Comparison of ENCODE assay signal across 39 cellular contexts in the genomic region with DNA sequence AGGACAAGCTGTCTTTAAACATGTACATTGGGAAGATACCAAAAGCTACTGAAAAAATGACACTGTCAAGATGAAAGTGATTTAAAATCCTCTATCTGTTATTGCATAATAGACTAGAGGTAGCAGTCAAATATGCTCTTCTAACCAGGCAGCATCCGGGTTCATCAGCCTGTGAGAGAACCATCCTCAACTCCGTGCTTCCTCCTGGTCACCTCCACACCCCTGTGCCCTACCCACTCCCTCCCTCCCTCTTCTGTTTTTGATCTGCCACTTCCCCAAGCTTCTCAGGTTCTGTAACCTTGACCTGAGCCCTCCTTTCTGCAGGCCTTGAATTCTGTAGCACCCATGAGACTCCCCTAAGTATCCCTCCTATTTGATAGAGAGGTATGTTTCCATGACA. TPM values are rescaled to one million over a fixed set of nuclear protein-coding genes. Genes with fewer than 3 reads are reported as not detected.
"Had no signal": no experiment of that assay in that cellular context is flagged by ENCODE, and none has a peak within 500 bp of the region (broad histone marks: within the 10 kb centered on the region; RNA-seq: fewer than 3 reads in every experiment).

No MANE protein-coding gene starts in this region.

- H3K27ac ChIP-seq: adrenal gland, ascending aorta, body of pancreas, brain microvascular endothelial cell, breast epithelium, cardiac muscle cell had no signal

- H3K36me3 ChIP-seq: adrenal gland, ascending aorta, brain microvascular endothelial cell, breast epithelium, cardiac muscle cell had no signal

- ATAC-seq: activated naive CD4-positive, alpha-beta T cell treated with anti-CD3 and anti-CD28 coated beads, Interleukin-2, amount 50 U/mL, for 72 hours; activated naive CD8-positive, alpha-beta T cell treated with anti-CD3 and anti-CD28 coated beads, Interleukin-2, amount 50 U/mL, for 24 hours; activated T-cell treated with anti-CD3 and anti-CD28 coated beads, Interleukin-2, amount 50 U/mL, for 4 hours; activated T-cell treated with anti-CD3 and anti-CD28 coated beads, Interleukin-2, amount 50 U/mL, for 72 hours; activated T-helper 17 cell treated with anti-CD3 and anti-CD28 coated beads, Interleukin-2, amount 50 U/mL, for 72 hours; body of pancreas had no signal

- H3K9me3 ChIP-seq: adrenal gland, ascending aorta, body of pancreas, breast epithelium had no signal

- H3K4me3 ChIP-seq: adrenal gland, ascending aorta, body of pancreas, breast epithelium, cardiac muscle cell had no signal

- H3K4me1 ChIP-seq: adrenal gland, ascending aorta, body of pancreas, breast epithelium had no signal

- FAIRE-seq: bronchial epithelial cell had no signal

- DNase-seq: activated effector memory CD4-positive, alpha-beta T cell treated with anti-CD3 and anti-CD28 coated beads, Interleukin-2, amount 50 U/mL, for 16 hours; activated effector memory CD4-positive, alpha-beta T cell treated with Interleukin-2 at 50 U/mL for 16 hours; activated gamma-delta T cell; activated gamma-delta T cell treated with Interleukin-2 at 50 U/mL for 16 hours; activated naive CD4-positive, alpha-beta T cell; activated naive CD4-positive, alpha-beta T cell treated with anti-CD3 and anti-CD28 coated beads for 36 hours; activated naive CD4-positive, alpha-beta T cell treated with anti-CD3 and anti-CD28 coated beads, Interleukin-2, amount 10 ng/mL, durations not matched to agents 7 days and 5 days; activated naive CD4-positive, alpha-beta T cell treated with anti-CD3 and anti-CD28 coated beads, Interleukin-2, amount 50 U/mL, for 16 hours; activated naive CD4-positive, alpha-beta T cell treated with Interleukin-2 at 50 U/mL for 16 hours; activated naive CD8-positive, alpha-beta T cell treated with anti-CD3 and anti-CD28 coated beads for 36 hours; activated naive CD8-positive, alpha-beta T cell treated with anti-CD3 and anti-CD28 coated beads, Interleukin-2, amount 10 ng/mL, durations not matched to agents 7 days and 5 days; activated naive CD8-positive, alpha-beta T cell treated with anti-CD3 and anti-CD28 coated beads, Interleukin-2, amount 50 U/mL, for 24 hours; activated T-cell treated with anti-CD3 and anti-CD28 coated beads for 4 hours; activated T-cell treated with anti-CD3 and anti-CD28 coated beads, Interleukin-2, amount 50 U/mL, for 1 hour; activated T-cell treated with anti-CD3 and anti-CD28 coated beads, Interleukin-2, amount 50 U/mL, for 24 hours; activated T-cell treated with anti-CD3 and anti-CD28 coated beads, Interleukin-2, amount 50 U/mL, for 4 hours; activated T-cell treated with anti-CD3 and anti-CD28 coated beads, Interleukin-2, amount 50 U/mL, for 48 hours; activated T-cell treated with anti-CD3 and anti-CD28 coated beads, Interleukin-2, amount 50 U/mL, for 72 hours; adrenal gland; amniotic stem cell; amygdala; anterior cingulate cortex; aorta; body of pancreas; brain microvascular endothelial cell; caudate nucleus; central memory CD4-positive, alpha-beta T cell; cerebellar nuclear complex had no signal

- H3K27me3 ChIP-seq: ascending aorta, body of pancreas, brain microvascular endothelial cell, cardiac muscle cell had no signal

RNA-seq across cellular contexts. Expression of a gene that starts 5.9 kb away (rescaled TPM):
- total RNA-seq: activated naive CD4-positive, alpha-beta T cell treated with anti-CD3 and anti-CD28 coated beads for 36 hours; activated naive CD4-positive, alpha-beta T cell treated with anti-CD3 and anti-CD28 coated beads, Interleukin-2, amount 50 U/mL, for 72 hours; activated naive CD8-positive, alpha-beta T cell treated with anti-CD3 and anti-CD28 coated beads for 36 hours; activated naive CD8-positive, alpha-beta T cell treated with anti-CD3 and anti-CD28 coated beads, Interleukin-2, amount 10 ng/mL, durations not matched to agents 7 days and 5 days; activated T-cell treated with anti-CD3 and anti-CD28 coated beads, Interleukin-2, amount 50 U/mL, for 4 hours; activated T-cell treated with anti-CD3 and anti-CD28 coated beads, Interleukin-2, amount 50 U/mL, for 72 hours; activated T-helper 1 cell treated with anti-CD3 and anti-CD28 coated beads, Interleukin-12 subunit alpha, Interleukin-12 subunit beta, Interleukin-2, Interleukin-4 antibody, amounts not matched to agents 30 ng/mL and 10 ng/mL and 1 ng/mL, durations not matched to agents 14 hours and 24 hours and 36 hours; activated T-helper 17 cell treated with anti-CD3 and anti-CD28 coated beads, Interleukin-2, amount 50 U/mL, for 72 hours; activated T-helper 2 cell treated with anti-CD3 and anti-CD28 coated beads, Interferon-gamma antibody, Interleukin-2, Interleukin-4, amounts not matched to agents 10 μg/mL and 5 μg/mL and 100 μg/mL, durations not matched to agents 14 hours and 24 hours and 36 hours; adrenal gland; aorta; ascending aorta; astrocyte; body of pancreas; breast epithelium; bronchial epithelial cell; cardiac septum; cerebellum had no signal
- polyA plus RNA-seq: aorta had no signal
